Comparison of ENCODE assay signal across 16 cellular contexts in the genomic region with DNA sequence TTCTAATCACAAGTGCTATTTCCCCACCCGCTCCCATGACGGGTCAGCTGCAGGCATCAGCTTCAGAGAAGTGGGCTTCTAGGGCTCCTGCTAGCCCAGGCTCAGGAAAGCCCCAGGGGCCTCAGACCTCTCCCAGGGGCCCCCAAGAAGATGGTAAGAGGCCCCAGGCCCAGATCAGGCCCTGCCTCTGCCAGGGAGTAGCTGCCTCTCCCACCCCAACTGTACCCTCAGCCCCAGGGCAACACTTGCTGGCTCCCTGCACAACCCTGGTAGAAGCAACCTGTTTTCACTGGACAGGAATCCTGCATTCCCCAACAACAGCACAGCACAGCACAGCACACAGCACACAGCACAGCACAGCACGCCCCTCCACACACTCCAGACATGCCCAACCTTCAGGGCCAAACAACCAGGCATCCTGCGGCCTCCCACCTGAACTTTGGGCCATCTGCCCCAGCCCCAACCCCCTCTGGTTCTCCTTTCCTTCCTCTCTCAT. TPM values are rescaled to one million over a fixed set of nuclear protein-coding genes. Genes with fewer than 3 reads are reported as not detected.
DNase-seq lines count a peak whose midpoint lies in the region; ATAC-seq, FAIRE-seq and TF ChIP-seq lines count a peak whose summit lies in the region.
"Had no signal": no experiment of that assay in that cellular context is flagged by ENCODE, and none has a peak within 500 bp of the region (broad histone marks: within the 10 kb centered on the region; RNA-seq: fewer than 3 reads in every experiment).

No MANE protein-coding gene starts in this region.

- peaks cover 52% of the 10 kb centered on the region for H3K4me1 Mint-ChIP-seq in endothelial cell (ENCODE audit: unreplicated experiment)

- no peaks in the 10 kb centered on the region for H4K20me1 ChIP-seq in DOHH2 (ENCODE audit: control insufficient read depth, insufficient read depth, low read depth, low read length)

- TF ChIP-seq CTCF in DOHH2 (IDR thresholded peaks at IDR 0.05; ENCODE audit: low read depth, low read length, poor library complexity, severe bottlenecking) (no peak), endothelial cell (IDR thresholded peaks at IDR 0.05; ENCODE audit: unreplicated experiment) (no peak), mucosa of descending colon (IDR thresholded peaks at IDR 0.05) (no peak)

- H3K4me3 ChIP-seq in DOHH2 (ENCODE audit: low read length) (no peak overlapping the region), NT2/D1 (ENCODE audit: insufficient read length, low read depth) (peak overlapping the region; percentile 88), mucosa of descending colon (no peak overlapping the region)
- H3K4me3 ChIP-seq: MG63 had no signal

- peak overlapping the region; percentile 32; the same call in 1 of the 2 replicates for H3K4me2 ChIP-seq in DOHH2 (ENCODE audit: low read length)

- peaks cover 9% of the 10 kb centered on the region for H3K27me3 Mint-ChIP-seq in endothelial cell (ENCODE audit: unreplicated experiment)

- H3K79me2 ChIP-seq in DOHH2 (ENCODE audit: control insufficient read depth, low read length): no peaks in the 10 kb centered on the region

- H3K27me3 ChIP-seq in DOHH2 (ENCODE audit: control insufficient read depth, low read length) (peaks cover 38% of the 10 kb centered on the region), NT2/D1 (ENCODE audit: insufficient read depth, insufficient read length) (no peaks in the 10 kb centered on the region)

- peak overlapping the region; percentile 83 for H3K4me3 Mint-ChIP-seq in endothelial cell (ENCODE audit: unreplicated experiment)
- H3K4me3 Mint-ChIP-seq: effector memory CD8-positive, alpha-beta T cell; stimulated activated memory B cell treated with anti-CD40 and anti-IgM and Interleukin-4, amounts not matched to agents 10 μg/mL and 1 μg/mL and 100 μg/mL, for 72 hours had no signal

- H3F3A ChIP-seq in DOHH2 (ENCODE audit: control insufficient read depth, insufficient read depth): no peaks in the 10 kb centered on the region

- intact Hi-C loops in mucosa of descending colon (cut with DNase I, micrococcal nuclease): no loop called here

- FAIRE-seq in HTR-8/SVneo (lab: Jason Lieb, UNC): no peak
- FAIRE-seq: H54 had no signal

- peak; percentile 50 for ATAC-seq in mucosa of descending colon
- ATAC-seq: effector memory CD8-positive, alpha-beta T cell had no signal

- H3K9me3 Mint-ChIP-seq in endothelial cell (ENCODE audit: unreplicated experiment): no peaks in the 10 kb centered on the region
- H3K9me3 Mint-ChIP-seq: effector memory CD8-positive, alpha-beta T cell; stimulated activated memory B cell treated with anti-CD40 and anti-IgM and Interleukin-4, amounts not matched to agents 10 μg/mL and 1 μg/mL and 100 μg/mL, for 72 hours had no signal

- H3K9ac ChIP-seq in NT2/D1 (ENCODE audit: insufficient read length, low read depth): peak overlapping the region; percentile 97

- H3K36me3 ChIP-seq in DOHH2 (ENCODE audit: control insufficient read depth, low read length): no peaks in the 10 kb centered on the region
- peaks cover 25% of the 10 kb centered on the region for H3K36me3 ChIP-seq in NT2/D1 (ENCODE audit: insufficient read depth, insufficient read length, low read length)
- H3K36me3 ChIP-seq in mucosa of descending colon (ENCODE audit: low read depth): no peaks in the 10 kb centered on the region
- H3K36me3 ChIP-seq: MG63, spleen had no signal

- DNase-seq in NT2/D1 (ENCODE audit: low read depth, low spot score): no peak
- no peak for DNase-seq in endothelial cell (ENCODE audit: low spot score)
- DNase-seq in mucosa of descending colon: no peak
- DNase-seq in stimulated activated naive CD4-positive, alpha-beta T cell treated with Interleukin-2 at 50 U/mL for 16 hours (lab: John Stamatoyannopoulos, UW): no peak
- no peak for DNase-seq in SKM-1 (lab: John Stamatoyannopoulos, UW; ENCODE audit: unreplicated experiment)
- DNase-seq in HTR-8/SVneo (ENCODE audit: insufficient read length, low spot score): no peak
- DNase-seq in D341Med (ENCODE audit: low spot score): no peak
- DNase-seq: activated gamma-delta T cell treated with Interleukin-2 at 50 U/mL for 16 hours; effector memory CD8-positive, alpha-beta T cell; spleen; T-helper 9 cell had no signal

- H3K27ac Mint-ChIP-seq in endothelial cell (ENCODE audit: unreplicated experiment): no peak overlapping the region
- H3K27ac Mint-ChIP-seq: stimulated activated memory B cell treated with anti-CD40 and anti-IgM and Interleukin-4, amounts not matched to agents 10 μg/mL and 1 μg/mL and 100 μg/mL, for 72 hours had no signal

- peaks cover 2% of the 10 kb centered on the region for H3K36me3 Mint-ChIP-seq in endothelial cell (ENCODE audit: low read depth, unreplicated experiment)
- H3K36me3 Mint-ChIP-seq: stimulated activated memory B cell treated with anti-CD40 and anti-IgM and Interleukin-4, amounts not matched to agents 10 μg/mL and 1 μg/mL and 100 μg/mL, for 72 hours had no signal

- H3K4me1 ChIP-seq in DOHH2 (ENCODE audit: control insufficient read depth, low read length) (peaks cover 29% of the 10 kb centered on the region), NT2/D1 (ENCODE audit: insufficient read depth, insufficient read length) (peaks cover 49% of the 10 kb centered on the region), mucosa of descending colon (ENCODE audit: low read depth) (peaks cover 5% of the 10 kb centered on the region)

- H3K27ac ChIP-seq in DOHH2 (ENCODE audit: low read depth, low read length): no peak overlapping the region
- H3K27ac ChIP-seq: spleen had no signal

- H3K9me3 ChIP-seq in DOHH2 (ENCODE audit: control insufficient read depth, insufficient read depth, low read length) (no peaks in the 10 kb centered on the region), NT2/D1 (ENCODE audit: insufficient read depth, low read length) (no peaks in the 10 kb centered on the region), mucosa of descending colon (no peaks in the 10 kb centered on the region)
- H3K9me3 ChIP-seq: MG63, spleen had no signal

- no peaks in the 10 kb centered on the region for H3K9me2 ChIP-seq in DOHH2 (replicated peaks; ENCODE audit: control insufficient read depth, low read length)

RNA-seq across cellular contexts. Expression of gene BLACAT1, which starts 6.5 kb away (rescaled TPM):
- total RNA-seq in endothelial cell (ENCODE audit: unreplicated experiment) (2.2 TPM), mucosa of descending colon (under 1 TPM; 0.14 to 0.46 (median 0.19) TPM)
- total RNA-seq: lung microvascular endothelial cell had no signal

RNA-seq across cellular contexts. Expression of gene LEMD1, which starts 27.4 kb away (rescaled TPM):
- total RNA-seq in endothelial cell (ENCODE audit: unreplicated experiment): 3.0 TPM
- not detected for total RNA-seq in mucosa of descending colon
- total RNA-seq: lung microvascular endothelial cell, spleen had no signal

RNA-seq across cellular contexts. Expression of gene CDK18, which starts 55.2 kb away (rescaled TPM):
- total RNA-seq in endothelial cell (ENCODE audit: unreplicated experiment) (12.4 TPM), mucosa of descending colon (10 to 100 TPM; 32.1 to 41.2 (median 37.0) TPM)
